ENCODE assay signal across 8 cellular contexts in the genomic region with DNA sequence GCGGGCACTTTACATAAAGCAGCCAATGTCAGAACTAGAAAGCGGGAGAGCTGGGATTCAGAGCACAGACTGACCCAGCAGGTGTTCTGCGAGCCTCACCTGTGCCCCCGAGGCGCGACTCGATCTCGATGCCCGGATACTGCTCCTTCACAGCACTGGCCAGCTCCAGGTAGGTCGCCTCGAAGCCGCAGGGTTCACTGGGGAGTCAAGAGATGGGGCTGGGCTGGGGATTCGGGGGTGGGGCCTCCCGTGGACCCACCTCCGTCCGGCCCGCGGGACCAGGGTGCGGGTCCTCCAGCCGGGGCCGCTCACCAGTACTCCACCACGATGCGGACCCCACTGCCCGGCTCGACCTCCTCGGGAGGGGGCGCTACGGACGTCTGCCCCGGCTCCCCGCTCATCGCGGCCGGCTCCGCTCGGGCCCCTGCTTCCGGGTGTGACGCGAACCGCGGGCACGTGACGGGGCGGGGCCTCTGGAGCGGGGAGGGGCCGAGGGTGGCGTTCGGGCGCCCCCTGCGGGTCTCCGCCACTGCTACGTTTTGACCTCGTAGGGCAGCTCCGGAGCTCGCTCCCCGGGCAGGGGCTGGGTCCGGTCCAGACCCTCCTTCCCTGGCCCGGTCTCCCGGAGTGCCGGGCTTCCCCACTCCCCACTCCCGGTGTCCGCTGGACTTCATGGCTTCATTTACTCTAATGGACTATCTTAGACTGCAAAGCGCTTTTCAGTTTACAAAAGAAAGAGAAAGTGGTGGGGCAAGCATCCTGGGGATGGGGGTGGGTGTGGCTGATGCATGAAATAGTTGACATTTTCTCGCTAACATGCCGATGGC. TPM values are rescaled to one million over a fixed set of nuclear protein-coding genes. Genes with fewer than 3 reads are reported as not detected.
DNase-seq lines count a peak whose midpoint lies in the region; ATAC-seq and TF ChIP-seq lines count a peak whose summit lies in the region.

A gene with protein sequence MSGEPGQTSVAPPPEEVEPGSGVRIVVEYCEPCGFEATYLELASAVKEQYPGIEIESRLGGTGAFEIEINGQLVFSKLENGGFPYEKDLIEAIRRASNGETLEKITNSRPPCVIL (minus strand): TSS at position 438 of the 827 bp plus-strand sequence. CDS start 37 bp downstream, at position 401.

- CTCF ChIA-PET in activated CD4-positive, alpha-beta T cell treated with anti-CD3 and anti-CD28 coated beads, Interleukin-2, amount 10 ng/mL, durations not matched to agents 7 days and 5 days (lab: Charles Lee) = interaction anchor here (0.6 to 3.9 kb wide), 42 partner anchors 9 to 369 kb away, joined by 3 to 24 read pairs (median 4); a partner anchor contains a TSS

- POLR2A ChIA-PET in activated CD4-positive, alpha-beta T cell treated with anti-CD3 and anti-CD28 coated beads, Interleukin-2, amount 10 ng/mL, durations not matched to agents 7 days and 5 days (lab: Charles Lee) = interaction anchor here (1.4 kb wide), 1 partner anchor 42 kb away, joined by 3 read pairs; a partner anchor contains a TSS

- H3K27ac Mint-ChIP-seq in activated CD4-positive, alpha-beta T cell treated with anti-CD3 and anti-CD28 coated beads, Interleukin-2, amount 10 ng/mL, durations not matched to agents 7 days and 5 days = peak within 1 kb of the TSS; percentile 95

- H3K27me3 ChIP-seq in BE2C = no peaks in the 10 kb centered on the region; the same call in 1 of the 2 replicates
- H3K27me3 ChIP-seq in left lung = peaks cover 0 to 5% of the 10 kb centered on the region in 2 donors

- TF ChIP-seq CTCF in BE2C (IDR thresholded peaks at IDR 0.05; ENCODE audit: low read depth, low read length) = peak; percentile 75
- peak; percentile 89 to 93 for TF ChIP-seq CTCF in left lung (IDR thresholded peaks at IDR 0.05)

- peak within 1 kb of the TSS; percentile 91 for H3K4me3 Mint-ChIP-seq in activated CD4-positive, alpha-beta T cell treated with anti-CD3 and anti-CD28 coated beads, Interleukin-2, amount 10 ng/mL, durations not matched to agents 7 days and 5 days

- peak within 1 kb of the TSS; percentile 89 to 93 for H3K27ac ChIP-seq in left lung

- intact Hi-C loops in left lung (cut with DNase I) = loop anchor here in 1 of 2 donors (10.0 kb wide), 1 partner anchor 96 kb away; a partner anchor contains a TSS

- no peaks in the 10 kb centered on the region for H3K27me3 Mint-ChIP-seq in activated CD4-positive, alpha-beta T cell treated with anti-CD3 and anti-CD28 coated beads, Interleukin-2, amount 10 ng/mL, durations not matched to agents 7 days and 5 days

- H3K36me3 Mint-ChIP-seq in activated CD4-positive, alpha-beta T cell treated with anti-CD3 and anti-CD28 coated beads, Interleukin-2, amount 10 ng/mL, durations not matched to agents 7 days and 5 days (ENCODE audit: low read depth) = peaks cover 23% of the 10 kb centered on the region

- DNase-seq in BE2C (peak; percentile 95), NCI-H524 treated with DMSO at 0.1 percent for 48 hours (lab: John Stamatoyannopoulos, UW) (peak; percentile 28), cortex of kidney (lab: John Stamatoyannopoulos, UW) (peak; percentile 76), left lung (peak; percentile 93 to 98)
- DNase-seq in activated CD4-positive, alpha-beta T cell treated with anti-CD3 and anti-CD28 coated beads, Interleukin-2, amount 10 ng/mL, durations not matched to agents 7 days and 5 days = peak; percentile 93
- DNase-seq in stimulated activated CD4-positive, alpha-beta T cell treated with anti-CD3 and anti-CD28 coated beads, Interleukin-2, amount 100 ng/mL, for 48 hours = peak; percentile 96 to 97

- H3K4me1 ChIP-seq in BE2C = no peaks in the 10 kb centered on the region
- H3K4me1 ChIP-seq in left lung = peaks cover 6 to 18% of the 10 kb centered on the region in 2 donors

- TF ChIP-seq POLR2A in GM19193 (IDR thresholded peaks at IDR 0.05; ENCODE audit: extremely low read depth, insufficient read depth, insufficient read length) = peak; percentile 83

- no peaks in the 10 kb centered on the region for H3K9me3 Mint-ChIP-seq in activated CD4-positive, alpha-beta T cell treated with anti-CD3 and anti-CD28 coated beads, Interleukin-2, amount 10 ng/mL, durations not matched to agents 7 days and 5 days

- H3K36me3 ChIP-seq in BE2C = no peaks in the 10 kb centered on the region
- H3K36me3 ChIP-seq in left lung = peaks cover 0 to 39% of the 10 kb centered on the region in 2 donors

- ATAC-seq in HG03432 (IDR thresholded peaks at IDR 0.05; ENCODE audit: unreplicated experiment) (peak; percentile 92), left lung (peak; percentile 98)

- H3K9me3 ChIP-seq in BE2C = no peaks in the 10 kb centered on the region
- H3K9me3 ChIP-seq in left lung = no peaks in the 10 kb centered on the region

- H3K4me1 Mint-ChIP-seq in activated CD4-positive, alpha-beta T cell treated with anti-CD3 and anti-CD28 coated beads, Interleukin-2, amount 10 ng/mL, durations not matched to agents 7 days and 5 days = peaks cover 22% of the 10 kb centered on the region

- peak within 1 kb of the TSS; percentile 82 for H3K4me3 ChIP-seq in BE2C (ENCODE audit: low read depth, low read length)
- peak within 1 kb of the TSS; percentile 75 to 78 for H3K4me3 ChIP-seq in left lung

RNA-seq across cellular contexts. Expression of the gene that starts here (rescaled TPM):
- polyA plus RNA-seq in BE2C (2012; ENCODE audit: insufficient read depth, insufficient read length, low read depth) = 56.4 TPM
- 10 to 100 TPM; 49.7 to 50.2 TPM for total RNA-seq in activated CD4-positive, alpha-beta T cell treated with anti-CD3 and anti-CD28 coated beads, Interleukin-2, amount 10 ng/mL, durations not matched to agents 7 days and 5 days
- 10 to 100 TPM; 45.6 to 57.9 TPM for total RNA-seq in left lung

Comparison
In these comparisons a context has a peak if more than half of its experiments do, and no peak if none do; other contexts are left out.
1. Peak in every context shown above with its lines: DNase-seq, ATAC-seq, H3K4me3 ChIP-seq and H3K27ac ChIP-seq.
2. DNase-seq: peak in every context shown above with its lines; median percentile 96 in stimulated activated CD4-positive, alpha-beta T cell treated with anti-CD3 and anti-CD28 coated beads, Interleukin-2, amount 100 ng/mL, for 48 hours; 96 in left lung; 95 in BE2C; 93 in activated CD4-positive, alpha-beta T cell treated with anti-CD3 and anti-CD28 coated beads, Interleukin-2, amount 10 ng/mL, durations not matched to agents 7 days and 5 days; 76 in cortex of kidney; 28 in NCI-H524 treated with DMSO at 0.1 percent for 48 hours.